24 cellular contexts compared by ENCODE assay signal in genomic region chr2:6538607-6539006, GRCh38.
DNase-seq lines count a peak whose midpoint lies in the region; ATAC-seq, FAIRE-seq and TF ChIP-seq lines count a peak whose summit lies in the region.
"Had no signal": no experiment of that assay in that cellular context is flagged by ENCODE, and none has a peak within 500 bp of the region (broad histone marks: within the 10 kb centered on the region; RNA-seq: fewer than 3 reads in every experiment).

No MANE protein-coding gene starts in this region.

- no peaks in the 10 kb centered on the region for H4K20me1 ChIP-seq in IMR-90 (ENCODE audit: insufficient read depth, low read length)
- H4K20me1 ChIP-seq: BLaER1 treated with 17β-estradiol and CSF1 and Interleukin-3, amounts not matched to agents 10 nM and 100 nM had no signal

- H2BK5ac ChIP-seq in IMR-90 (ENCODE audit: low read depth, low read length, poor library complexity, severe bottlenecking) = no peak overlapping the region

- in situ Hi-C loops in IMR-90 (cut with MboI; ENCODE audit: low sequenced_read_pairs) = no loop called here

- CTCF ChIA-PET in IMR-90 (lab: Yijun Ruan, JAX) = no interaction called here

- no peak overlapping the region for H4K5ac ChIP-seq in IMR-90 (ENCODE audit: low read depth, low read length)

- no CpG with 5 or more reads among the region's 2 CpGs for WGBS in IMR-90 (ENCODE audit: extremely low coverage in 2 of 2, insufficient read length in 1 of 2), 2 experiments

- no peak overlapping the region for H4K8ac ChIP-seq in IMR-90 (ENCODE audit: low read depth in 2 of 2, low read length in 2 of 2)

- no peak overlapping the region for H2AK9ac ChIP-seq in IMR-90 (replicated peaks; ENCODE audit: low read depth, low read length, poor library complexity)

- no peak overlapping the region for H3K4ac ChIP-seq in IMR-90 (ENCODE audit: low read depth, low read length)

- no peak overlapping the region for H2BK15ac ChIP-seq in IMR-90 (ENCODE audit: low read depth, low read length)

- H3K4me3 ChIP-seq in IMR-90 (ENCODE audit: insufficient read depth, low read depth, low read length) (no peak overlapping the region), bronchial epithelial cell (ENCODE audit: low read depth, low read length) (no peak overlapping the region)
- H3K4me3 ChIP-seq: A549; BLaER1 treated with 17β-estradiol and CSF1 and Interleukin-3, amounts not matched to agents 10 nM and 100 nM; SJSA1 had no signal

- no peak for TF ChIP-seq POLR2A in IMR-90 (IDR thresholded peaks at IDR 0.05; ENCODE audit: low read depth, low read length)

- H3K56ac ChIP-seq in IMR-90 (ENCODE audit: extremely low read depth, insufficient read depth, low read length) = no peak overlapping the region

- ATAC-seq in IMR-90 (ENCODE audit: low read depth) (no peak), HG03342 (IDR thresholded peaks at IDR 0.05; ENCODE audit: unreplicated experiment) (no peak)
- ATAC-seq: A549, Right ventricle myocardium inferior had no signal

- H3K27me3 ChIP-seq in IMR-90 (ENCODE audit: control insufficient read depth, insufficient read depth, low read length) = no peaks in the 10 kb centered on the region
- no peaks in the 10 kb centered on the region for H3K27me3 ChIP-seq in bronchial epithelial cell (ENCODE audit: control insufficient read depth, insufficient read depth, low read length)
- H3K27me3 ChIP-seq: BLaER1 treated with 17β-estradiol and CSF1 and Interleukin-3, amounts not matched to agents 10 nM and 100 nM; SJSA1 had no signal

- no peaks in the 10 kb centered on the region for H3K4me1 ChIP-seq in IMR-90 (ENCODE audit: control insufficient read depth, insufficient read depth, low read length)
- H3K4me1 ChIP-seq: A549; BLaER1 treated with 17β-estradiol and CSF1 and Interleukin-3, amounts not matched to agents 10 nM and 100 nM; SJSA1 had no signal

- intact Hi-C loops in IMR-90 (cut with micrococcal nuclease) = no loop called here

- POLR2A ChIA-PET in IMR-90 (lab: Charles Lee; ENCODE audit: unreplicated experiment) = no interaction called here

- TF ChIP-seq CTCF in IMR-90 (conservative IDR thresholded peaks at IDR 0.05; ENCODE audit: low read depth, low read length) (no peak), bronchial epithelial cell (IDR thresholded peaks at IDR 0.05; ENCODE audit: insufficient read depth, low read length, severe bottlenecking) (no peak)

- no peaks in the 10 kb centered on the region for H3K9me3 ChIP-seq in IMR-90 (ENCODE audit: control insufficient read depth, insufficient read depth, low read length)
- H3K9me3 ChIP-seq: A549 had no signal

- no peak overlapping the region for H3K4me2 ChIP-seq in IMR-90 (ENCODE audit: low read depth, low read length)
- H3K4me2 ChIP-seq: A549; BLaER1 treated with 17β-estradiol and CSF1 and Interleukin-3, amounts not matched to agents 10 nM and 100 nM; KMS-11 had no signal

- H4K91ac ChIP-seq in IMR-90 (ENCODE audit: insufficient read depth, low read depth, low read length) = no peak overlapping the region

- no peak overlapping the region for H2BK120ac ChIP-seq in IMR-90 (ENCODE audit: low read depth, low read length)

- H2BK20ac ChIP-seq in IMR-90 (ENCODE audit: low read depth, low read length) = no peak overlapping the region

- no peak overlapping the region for H2AK5ac ChIP-seq in IMR-90 (ENCODE audit: low read depth, low read length)

- H3K36me3 ChIP-seq in IMR-90 (ENCODE audit: control insufficient read depth, insufficient read depth, low read length) (no peaks in the 10 kb centered on the region), bronchial epithelial cell (ENCODE audit: control insufficient read depth, insufficient read depth, low read length) (no peaks in the 10 kb centered on the region)
- H3K36me3 ChIP-seq: BLaER1 treated with 17β-estradiol and CSF1 and Interleukin-3, amounts not matched to agents 10 nM and 100 nM; SJSA1 had no signal

- dilution Hi-C loops in IMR-90 (cut with HindIII; ENCODE audit: low sequenced_read_pairs, unreplicated experiment) = no loop called here

- H3K14ac ChIP-seq in IMR-90 (replicated peaks; ENCODE audit: low read depth, low read length) = no peak overlapping the region

- no peaks in the 10 kb centered on the region for H3K9me1 ChIP-seq in IMR-90 (ENCODE audit: insufficient read depth, low read length)

- H3K9ac ChIP-seq in IMR-90 (ENCODE audit: low read depth, low read length) = no peak overlapping the region
- H3K9ac ChIP-seq: BLaER1 treated with 17β-estradiol and CSF1 and Interleukin-3, amounts not matched to agents 10 nM and 100 nM; KMS-11 had no signal

- H3K23ac ChIP-seq in IMR-90 (ENCODE audit: low read depth, low read length) = no peak overlapping the region

- no peak overlapping the region for H2AFZ ChIP-seq in IMR-90 (replicated peaks; ENCODE audit: low read length, poor library complexity)

- FAIRE-seq in bronchial epithelial cell (lab: Jason Lieb, UNC) = no peak
- FAIRE-seq: A549, D721Med, GM12892 had no signal

- H3K27ac ChIP-seq in IMR-90 (ENCODE audit: insufficient read depth, low read length) = no peak overlapping the region
- H3K27ac ChIP-seq: A549; BLaER1 treated with 17β-estradiol and CSF1 and Interleukin-3, amounts not matched to agents 10 nM and 100 nM; KMS-11; SJSA1 had no signal

- TF ChIP-seq RAD21 in IMR-90 (IDR thresholded peaks at IDR 0.05; ENCODE audit: low read length) = no peak

- DNase-seq in EH (ENCODE audit: low read depth) (peak; percentile 3), IMR-90 (peak; percentile 5), bronchial epithelial cell (ENCODE audit: low read depth) (peak; percentile 29), myocyte (ENCODE audit: low read depth) (peak; percentile 51), activated gamma-delta T cell (lab: John Stamatoyannopoulos, UW) (no peak), NCI-H2107 (lab: John Stamatoyannopoulos, UW) (no peak)
- DNase-seq in stimulated activated CD4-positive, alpha-beta T cell treated with anti-CD3 and anti-CD28 coated beads, Interleukin-12 subunit alpha, Interleukin-12 subunit beta, amount 100 ng/mL, for 4 hours = no peak
- DNase-seq: AML-193; CD4-positive, alpha-beta T cell; EL; H7; NCI-H1092 treated with DMSO at 0.1 percent for 48 hours; NCI-H1436 treated with DMSO at 0.1 percent for 48 hours; NCI-H187 treated with DMSO at 0.1 percent for 48 hours; NCI-H524; NCI-H774 had no signal

- no TSS peak for BruUV-seq in IMR-90 (replicated peaks; lab: Mats Ljungman, UMichigan)

- no peaks in the 10 kb centered on the region for H3K79me1 ChIP-seq in IMR-90 (ENCODE audit: low read depth in 1 of 2, low read length in 2 of 2)

- H3K18ac ChIP-seq in IMR-90 (ENCODE audit: low read depth, low read length) = no peak overlapping the region

TF ChIP-seq in IMR-90, 13 proteins besides CTCF, POLR2A, EP300 and RAD21:
- no peak for TF ChIP-seq BHLHE40 (IDR thresholded peaks at IDR 0.05; ENCODE audit: low read depth, low read length)
- no peak for TF ChIP-seq CEBPB (IDR thresholded peaks at IDR 0.05; ENCODE audit: low read depth, low read length)
- no peak for TF ChIP-seq CHD1 (IDR thresholded peaks at IDR 0.05; ENCODE audit: low read depth, low read length)
- TF ChIP-seq SMC3 (IDR thresholded peaks at IDR 0.05; ENCODE audit: low read depth, low read length) = no peak
- no peak for TF ChIP-seq MAFK (IDR thresholded peaks at IDR 0.05; ENCODE audit: low read depth, low read length)
- TF ChIP-seq MXI1 (IDR thresholded peaks at IDR 0.05; ENCODE audit: borderline replicate concordance, low read depth, low read length) = no peak
- TF ChIP-seq FOS (IDR thresholded peaks at IDR 0.05; ENCODE audit: low read depth, low read length) = no peak
- TF ChIP-seq, protein P1, sequence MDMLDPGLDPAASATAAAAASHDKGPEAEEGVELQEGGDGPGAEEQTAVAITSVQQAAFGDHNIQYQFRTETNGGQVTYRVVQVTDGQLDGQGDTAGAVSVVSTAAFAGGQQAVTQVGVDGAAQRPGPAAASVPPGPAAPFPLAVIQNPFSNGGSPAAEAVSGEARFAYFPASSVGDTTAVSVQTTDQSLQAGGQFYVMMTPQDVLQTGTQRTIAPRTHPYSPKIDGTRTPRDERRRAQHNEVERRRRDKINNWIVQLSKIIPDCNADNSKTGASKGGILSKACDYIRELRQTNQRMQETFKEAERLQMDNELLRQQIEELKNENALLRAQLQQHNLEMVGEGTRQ (IDR thresholded peaks at IDR 0.05; ENCODE audit: low read depth, low read length) = no peak
- no peak for TF ChIP-seq RCOR1 (IDR thresholded peaks at IDR 0.05; ENCODE audit: insufficient replicate concordance, low read length)
- no peak for TF ChIP-seq RFX5 (IDR thresholded peaks at IDR 0.05; ENCODE audit: low read depth, low read length)
- TF ChIP-seq NFE2L2 (IDR thresholded peaks at IDR 0.05; ENCODE audit: low read depth, low read length) = no peak
- TF ChIP-seq MAZ (IDR thresholded peaks at IDR 0.05; ENCODE audit: borderline replicate concordance, low read depth, low read length) = no peak
- TF ChIP-seq, protein P2, sequence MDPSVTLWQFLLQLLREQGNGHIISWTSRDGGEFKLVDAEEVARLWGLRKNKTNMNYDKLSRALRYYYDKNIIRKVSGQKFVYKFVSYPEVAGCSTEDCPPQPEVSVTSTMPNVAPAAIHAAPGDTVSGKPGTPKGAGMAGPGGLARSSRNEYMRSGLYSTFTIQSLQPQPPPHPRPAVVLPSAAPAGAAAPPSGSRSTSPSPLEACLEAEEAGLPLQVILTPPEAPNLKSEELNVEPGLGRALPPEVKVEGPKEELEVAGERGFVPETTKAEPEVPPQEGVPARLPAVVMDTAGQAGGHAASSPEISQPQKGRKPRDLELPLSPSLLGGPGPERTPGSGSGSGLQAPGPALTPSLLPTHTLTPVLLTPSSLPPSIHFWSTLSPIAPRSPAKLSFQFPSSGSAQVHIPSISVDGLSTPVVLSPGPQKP (IDR thresholded peaks at IDR 0.05; ENCODE audit: borderline replicate concordance, low read depth, low read length) = no peak

Comparison
In these comparisons a context has a peak if more than half of its experiments do, and no peak if none do; other contexts are left out.
1. DNase-seq: peak in EH (single experiment), IMR-90 (single experiment), bronchial epithelial cell (single experiment) and myocyte (single experiment); none in activated gamma-delta T cell (single experiment), NCI-H2107 (single experiment) and stimulated activated CD4-positive, alpha-beta T cell treated with anti-CD3 and anti-CD28 coated beads, Interleukin-12 subunit alpha, Interleukin-12 subunit beta, amount 100 ng/mL, for 4 hours (single experiment).